Comparison of ENCODE assay signal across 19 cellular contexts in the genomic region with DNA sequence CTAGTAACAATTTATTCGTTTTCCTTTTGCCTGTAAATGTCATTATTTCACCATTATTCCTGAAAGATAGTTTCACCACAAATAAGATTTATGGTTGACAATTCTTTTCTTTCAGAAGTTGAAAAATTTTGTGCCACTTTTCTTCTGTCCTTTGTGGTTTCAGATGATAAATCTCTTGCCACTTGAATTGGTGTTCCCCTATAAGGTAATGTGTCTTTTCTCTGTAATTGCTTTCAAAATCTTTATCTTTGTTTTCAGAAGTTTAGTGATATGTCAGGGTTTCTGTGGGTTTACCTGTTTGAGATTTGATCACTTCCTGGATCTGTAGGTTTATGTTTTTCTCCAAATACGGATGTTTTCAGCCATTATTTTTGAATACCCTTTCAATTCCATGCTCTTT. TPM values are rescaled to one million over a fixed set of nuclear protein-coding genes. Genes with fewer than 3 reads are reported as not detected.
DNase-seq lines count a peak whose midpoint lies in the region; ATAC-seq, FAIRE-seq and TF ChIP-seq lines count a peak whose summit lies in the region.
"Had no signal": no experiment of that assay in that cellular context is flagged by ENCODE, and none has a peak within 500 bp of the region (broad histone marks: within the 10 kb centered on the region; RNA-seq: fewer than 3 reads in every experiment).

No MANE protein-coding gene starts in this region.

- CTCF ChIA-PET in activated naive CD4-positive, alpha-beta T cell treated with anti-CD3 and anti-CD28 coated beads for 36 hours (lab: Charles Lee): no interaction called here
- CTCF ChIA-PET in K562 (lab: Yijun Ruan, JAX; ENCODE audit: low intra/inter-chr PET ratio): interaction anchor here (0.6 kb wide), 1 partner anchor 33 kb away, joined by 3 read pairs; no protein-coding TSS in a partner anchor

- H3K4me1 ChIP-seq in MM.1S (ENCODE audit: low read length) (peaks cover 12% of the 10 kb centered on the region), K562 (replicated peaks in 1 of 2; ENCODE audit: control insufficient read depth in 2 of 2, insufficient read depth in 2 of 2, low read length in 2 of 2) (no peaks in the 10 kb centered on the region)
- H3K4me1 ChIP-seq: right lobe of liver, suprapubic skin had no signal

- no peaks in the 10 kb centered on the region; the same call in 1 of the 2 replicates for H3F3A ChIP-seq in MM.1S (ENCODE audit: insufficient read depth, low read length)

- no peak for FAIRE-seq in K562 (lab: Jason Lieb, UNC)

- no peaks in the 10 kb centered on the region for H3K9me3 Mint-ChIP-seq in activated naive CD4-positive, alpha-beta T cell treated with anti-CD3 and anti-CD28 coated beads for 36 hours
- no peaks in the 10 kb centered on the region for H3K9me3 Mint-ChIP-seq in endothelial cell (ENCODE audit: unreplicated experiment)
- H3K9me3 Mint-ChIP-seq in glutamatergic neuron (ENCODE audit: unreplicated experiment): peaks cover 3% of the 10 kb centered on the region

- no peak for TF ChIP-seq POLR2A in K562 (conservative IDR thresholded peaks at IDR 0.05)

- H3K4me1 Mint-ChIP-seq in activated naive CD4-positive, alpha-beta T cell treated with anti-CD3 and anti-CD28 coated beads for 36 hours (ENCODE audit: low read depth): peaks cover 43% of the 10 kb centered on the region
- H3K4me1 Mint-ChIP-seq in endothelial cell (ENCODE audit: unreplicated experiment): no peaks in the 10 kb centered on the region
- H3K4me1 Mint-ChIP-seq in glutamatergic neuron (ENCODE audit: low read depth, unreplicated experiment): peaks cover 7% of the 10 kb centered on the region

- ATAC-seq in K562: no peak
- peak; percentile 71 for ATAC-seq in stimulated activated naive CD8-positive, alpha-beta T cell treated with anti-CD3 and anti-CD28 coated beads, Interleukin-15, Interleukin-2, amounts not matched to agents 100 U/mL and 50 U/mL, for 24 hours
- ATAC-seq: right lobe of liver had no signal

- H3K9me2 ChIP-seq in MM.1S (replicated peaks; ENCODE audit: insufficient read depth, low read length): no peaks in the 10 kb centered on the region

- no peaks in the 10 kb centered on the region for H3K27me3 Mint-ChIP-seq in activated naive CD4-positive, alpha-beta T cell treated with anti-CD3 and anti-CD28 coated beads for 36 hours (ENCODE audit: low read depth)
- peaks cover 3% of the 10 kb centered on the region for H3K27me3 Mint-ChIP-seq in endothelial cell (ENCODE audit: unreplicated experiment)
- H3K27me3 Mint-ChIP-seq in glutamatergic neuron (ENCODE audit: unreplicated experiment): peaks cover 4% of the 10 kb centered on the region

- H3K79me2 ChIP-seq in MM.1S (ENCODE audit: low read length) (peaks cover 89% of the 10 kb centered on the region), K562 (ENCODE audit: control insufficient read depth, insufficient read depth, low read length) (peaks cover 11% of the 10 kb centered on the region; the same call in 2 of the 3 replicates)

- TF ChIP-seq CTCF in MM.1S (IDR thresholded peaks at IDR 0.05; ENCODE audit: low read length): no peak
- no peak for TF ChIP-seq CTCF in K562 (IDR thresholded peaks at IDR 0.05 in 2 of 3, conservative IDR thresholded peaks at IDR 0.05 in 1 of 3; ENCODE audit: insufficient read depth in 2 of 3, low read depth in 1 of 3, low read length in 3 of 3)
- no peak for TF ChIP-seq CTCF in endothelial cell (IDR thresholded peaks at IDR 0.05; ENCODE audit: unreplicated experiment)
- TF ChIP-seq CTCF in glutamatergic neuron (IDR thresholded peaks at IDR 0.05; ENCODE audit: partially characterized antibody, unreplicated experiment): no peak

- H3K27ac Mint-ChIP-seq in activated naive CD4-positive, alpha-beta T cell treated with anti-CD3 and anti-CD28 coated beads for 36 hours: peak overlapping the region; percentile 77
- H3K27ac Mint-ChIP-seq in endothelial cell (ENCODE audit: unreplicated experiment) (no peak overlapping the region), glutamatergic neuron (ENCODE audit: unreplicated experiment) (no peak overlapping the region)

- no peak for DNase-seq in activated naive CD4-positive, alpha-beta T cell treated with anti-CD3 and anti-CD28 coated beads for 36 hours
- DNase-seq in activated naive CD4-positive, alpha-beta T cell treated with Interleukin-2 at 50 U/mL for 16 hours: no peak
- DNase-seq in MM.1S (peak; percentile 46), K562 (ENCODE audit: extremely low read depth in 1 of 4, low spot score in 3 of 4) (no peak), retina (no peak), endothelial cell (ENCODE audit: low spot score) (no peak), glutamatergic neuron (no peak)
- no peak for DNase-seq in stimulated activated naive CD8-positive, alpha-beta T cell treated with anti-CD3 and anti-CD28 coated beads, Interleukin-15, Interleukin-2, amounts not matched to agents 100 U/mL and 50 U/mL, for 24 hours
- DNase-seq: activated CD8-positive, alpha-beta memory T cell treated with anti-CD3 and anti-CD28 coated beads for 24 hours; effector CD4-positive, alpha-beta T cell; GF-D8; H7; midbrain; NCI-H2029; right lobe of liver; T-helper 9 cell had no signal

- H3K4me3 ChIP-seq in MM.1S (ENCODE audit: low read length): no peak overlapping the region
- H3K4me3 ChIP-seq in K562: no peak overlapping the region
- H3K4me3 ChIP-seq: cardiac muscle cell, hepatocyte, right lobe of liver, suprapubic skin had no signal

- TF ChIP-seq EP300 in K562 (IDR thresholded peaks at IDR 0.05; ENCODE audit: low read length): no peak

- H3K4me2 ChIP-seq in MM.1S (ENCODE audit: low read depth, low read length): 0 out of 2 replicates have a peak overlapping the region, but pooled peaks have one; percentile 3
- H3K4me2 ChIP-seq in K562 (ENCODE audit: insufficient read depth, low read length): no peak overlapping the region
- H3K4me2 ChIP-seq: hepatocyte had no signal

- H3K36me3 ChIP-seq in MM.1S (replicated peaks; ENCODE audit: insufficient read depth, low read length) (no peaks in the 10 kb centered on the region; the same call in 1 of the 2 replicates), K562 (ENCODE audit: control insufficient read depth, insufficient read depth, low read length) (no peaks in the 10 kb centered on the region; the same call in 2 of the 3 replicates)
- H3K36me3 ChIP-seq: cardiac muscle cell, right lobe of liver, suprapubic skin had no signal

- no TSS peak for BruUV-seq in K562 (replicated peaks; lab: Mats Ljungman, UMichigan)

- H4K20me1 ChIP-seq in MM.1S (ENCODE audit: insufficient read depth, low read length) (no peaks in the 10 kb centered on the region), K562 (replicated peaks; ENCODE audit: control insufficient read depth, insufficient read depth, low read length) (no peaks in the 10 kb centered on the region)

- 43% methylated on average over 2 of the region's 2 CpGs for WGBS in K562 (ENCODE audit: insufficient coverage, low coverage, missing lambda C conversion rate)

- no peaks in the 10 kb centered on the region for H3K9me1 ChIP-seq in K562 (ENCODE audit: control insufficient read depth, insufficient read depth, low read length)

- in situ Hi-C loops in K562 (cut with MboI): no loop called here

- H3K9ac ChIP-seq in MM.1S (ENCODE audit: low read length): no peak overlapping the region
- H3K9ac ChIP-seq in K562 (ENCODE audit: insufficient read depth in 1 of 2, low read depth in 2 of 2, low read length in 2 of 2): no peak overlapping the region

- H3K27me3 ChIP-seq in MM.1S (replicated peaks; ENCODE audit: insufficient read depth, low read length) (no peaks in the 10 kb centered on the region), K562 (ENCODE audit: control insufficient read depth in 2 of 2, insufficient read depth in 2 of 2, low read length in 2 of 2) (no peaks in the 10 kb centered on the region)
- H3K27me3 ChIP-seq: cardiac muscle cell, hepatocyte, right lobe of liver, suprapubic skin had no signal

- peak overlapping the region; percentile 57 for H3K4me3 Mint-ChIP-seq in activated naive CD4-positive, alpha-beta T cell treated with anti-CD3 and anti-CD28 coated beads for 36 hours
- H3K4me3 Mint-ChIP-seq in endothelial cell (ENCODE audit: unreplicated experiment): no peak overlapping the region
- H3K4me3 Mint-ChIP-seq in glutamatergic neuron (ENCODE audit: unreplicated experiment): no peak overlapping the region

- peaks cover 20% of the 10 kb centered on the region for H3K36me3 Mint-ChIP-seq in activated naive CD4-positive, alpha-beta T cell treated with anti-CD3 and anti-CD28 coated beads for 36 hours (ENCODE audit: low read depth)
- H3K36me3 Mint-ChIP-seq in endothelial cell (ENCODE audit: low read depth, unreplicated experiment): peaks cover 4% of the 10 kb centered on the region
- H3K36me3 Mint-ChIP-seq in glutamatergic neuron (ENCODE audit: unreplicated experiment): peaks cover 5% of the 10 kb centered on the region

- no peak overlapping the region for H2AFZ ChIP-seq in MM.1S (ENCODE audit: low read length)
- H2AFZ ChIP-seq in K562 (ENCODE audit: low read depth, low read length): no peak overlapping the region
- H2AFZ ChIP-seq: hepatocyte had no signal

- H3K9me3 ChIP-seq in MM.1S (replicated peaks; ENCODE audit: insufficient read depth, low read length) (no peaks in the 10 kb centered on the region), K562 (replicated peaks; ENCODE audit: control insufficient read depth, insufficient read depth, low read depth, low read length) (no peaks in the 10 kb centered on the region)
- H3K9me3 ChIP-seq: right lobe of liver, suprapubic skin had no signal

- H3K27ac ChIP-seq in MM.1S (ENCODE audit: low read length) (peak overlapping the region; percentile 11; the same call in 1 of the 2 replicates), K562 (ENCODE audit: extremely low read depth, low read depth, low read length) (no peak overlapping the region)
- H3K27ac ChIP-seq: cardiac muscle cell, hepatocyte, right lobe of liver, suprapubic skin had no signal

- TF ChIP-seq RAD21 in K562 (CRISPR knock-in tag; conservative IDR thresholded peaks at IDR 0.05 in 1 of 2, IDR thresholded peaks at IDR 0.05 in 1 of 2): no peak

- POLR2A ChIA-PET in K562 (lab: Yijun Ruan, JAX): interaction anchor here (0.8 to 1.1 kb wide), 2 partner anchors 13 to 396 kb away, joined by 3 read pairs; no protein-coding TSS in a partner anchor

- intact Hi-C loops in activated naive CD4-positive, alpha-beta T cell treated with anti-CD3 and anti-CD28 coated beads for 36 hours (cut with micrococcal nuclease): loop anchor here (1.0 to 2.0 kb wide), 3 partner anchors 19 to 161 kb away; no protein-coding TSS in a partner anchor
- intact Hi-C loops in K562 (cut with micrococcal nuclease): no loop called here

RNA-seq across cellular contexts. Expression of gene RASA1, which starts 14.6 kb away (rescaled TPM):
- total RNA-seq in activated naive CD4-positive, alpha-beta T cell treated with anti-CD3 and anti-CD28 coated beads for 36 hours: 10 to 100 TPM; 15.4 to 16.2 TPM
- 7.5 and 23.7 TPM in 2 replicates for total RNA-seq in K562 (2011; cell fraction: chromatin; rRNA removed; ENCODE audit: low replicate concordance)
- 6.0 and 7.6 TPM in 2 replicates for total RNA-seq in K562 (2011; cell fraction: nucleolus; rRNA removed)
- 9.5 and 11.1 TPM in 2 replicates for total RNA-seq in K562 (2011; cell fraction: nucleoplasm; rRNA removed)
- total RNA-seq in K562 (2014; rRNA removed): 7.7 and 9.3 TPM in 2 replicates
- 7.2 and 9.1 TPM in 2 replicates for total RNA-seq in K562 (2014; rRNA removed; fragmentation: Illumina TruSeq; extraction: Trizol)
- 8.2 and 9.2 TPM in 2 replicates for total RNA-seq in K562 (2015; rRNA removed; fragmentation: Illumina TruSeq; extraction: Trizol)
- 9.1 and 11.4 TPM in 2 replicates for total RNA-seq in K562 (2021)
- 14.6 and 17.3 TPM in 2 replicates for polyA plus RNA-seq in K562 (2011; rRNA removed)
- polyA plus RNA-seq in K562 (2011; cell fraction: cytosol; rRNA removed): 4.8 and 7.7 TPM in 2 replicates
- polyA plus RNA-seq in K562 (2011; cell fraction: nucleus; rRNA removed): 14.0 and 22.1 TPM in 2 replicates
- polyA plus RNA-seq in K562 (2012): 9.5 and 11.5 TPM in 2 replicates
- 9.4 and 10.6 TPM in 2 replicates for polyA plus RNA-seq in K562 (2014; fragmentation: Illumina TruSeq; extraction: Trizol)
- polyA plus RNA-seq in K562 (2014; fragmentation: Nextera tagmentation; extraction: Ambion mirVana): 1 to 10 TPM; 3.2 to 4.5 TPM
- 9.8 TPM in 2 replicates for polyA plus RNA-seq in K562 (2014; rRNA removed)
- 19.2 and 21.8 TPM in 2 replicates for polyA minus RNA-seq in K562 (2011; rRNA and poly(A)+ RNA removed)
- 5.3 and 5.4 TPM in 2 replicates for polyA minus RNA-seq in K562 (2011; cell fraction: cytosol; rRNA and poly(A)+ RNA removed)
- 19.9 and 25.1 TPM in 2 replicates for polyA minus RNA-seq in K562 (2011; cell fraction: nucleus; rRNA and poly(A)+ RNA removed)
- total RNA-seq in endothelial cell (ENCODE audit: unreplicated experiment): 48.7 TPM
- total RNA-seq in glutamatergic neuron (ENCODE audit: unreplicated experiment): 55.1 TPM
